ENCODE assay signal across 1 cellular context in genomic region chr2:191318729-191319078, GRCh38.
A peak's percentile ranks its signal among the peaks of the same experiment; 100 is the strongest.
TF ChIP-seq lines count a peak whose summit lies in the region.

No MANE protein-coding gene starts in this region.

TF ChIP-seq in HepG2, 621 proteins besides CTCF, POLR2A, EP300 and RAD21 (continued from another document and continues in another):
- no peak for TF ChIP-seq ZNF512B (CRISPR knock-in tag; IDR thresholded peaks at IDR 0.05; ENCODE audit: borderline replicate concordance)
- TF ChIP-seq SAFB2 (CRISPR knock-in tag; IDR thresholded peaks at IDR 0.05; ENCODE audit: borderline replicate concordance, low read depth), result no peak
- no peak for TF ChIP-seq ARNT (IDR thresholded peaks at IDR 0.05)
- no peak for TF ChIP-seq ZNF513 (CRISPR knock-in tag; conservative IDR thresholded peaks at IDR 0.05)
- TF ChIP-seq GRHL1 (CRISPR knock-in tag; conservative IDR thresholded peaks at IDR 0.05), result no peak
- TF ChIP-seq MIXL1 (CRISPR knock-in tag; IDR thresholded peaks at IDR 0.05), result no peak
- TF ChIP-seq ATM (IDR thresholded peaks at IDR 0.05; ENCODE audit: borderline replicate concordance), result no peak
- TF ChIP-seq ZNF12 (CRISPR knock-in tag; IDR thresholded peaks at IDR 0.05), result no peak
- TF ChIP-seq CCDC6 (CRISPR knock-in tag; IDR thresholded peaks at IDR 0.05), result no peak
- TF ChIP-seq HNF4G (IDR thresholded peaks at IDR 0.05; ENCODE audit: borderline replicate concordance, low read depth, low read length), result peak; percentile 61; the same call in 1 of the 2 replicates
- no peak for TF ChIP-seq HNF4G (CRISPR knock-in tag; IDR thresholded peaks at IDR 0.05; ENCODE audit: borderline replicate concordance, low read depth)
- TF ChIP-seq CBFB (CRISPR knock-in tag; IDR thresholded peaks at IDR 0.05), result no peak
- TF ChIP-seq RBFOX2 (IDR thresholded peaks at IDR 0.05; ENCODE audit: low read depth, low read length), result no peak
- TF ChIP-seq CSRNP1 (CRISPR knock-in tag; IDR thresholded peaks at IDR 0.05), result 0 out of 2 replicates have a peak, but pooled peaks have one; percentile 38
- no peak for TF ChIP-seq GPBP1L1 (CRISPR knock-in tag; IDR thresholded peaks at IDR 0.05)
- no peak for TF ChIP-seq JUNB (CRISPR knock-in tag; IDR thresholded peaks at IDR 0.05; ENCODE audit: borderline replicate concordance)
- TF ChIP-seq ARNTL (CRISPR knock-in tag; IDR thresholded peaks at IDR 0.05), result peak; percentile 57; the same call in 1 of the 2 replicates
- TF ChIP-seq ZNF350 (CRISPR knock-in tag; IDR thresholded peaks at IDR 0.05; ENCODE audit: borderline replicate concordance, low read depth), result no peak
- TF ChIP-seq ZSCAN12 (CRISPR knock-in tag; IDR thresholded peaks at IDR 0.05), result no peak
- TF ChIP-seq ZBTB46 (CRISPR knock-in tag; IDR thresholded peaks at IDR 0.05; ENCODE audit: borderline replicate concordance), result no peak
- no peak for TF ChIP-seq CREB1 (IDR thresholded peaks at IDR 0.05)
- TF ChIP-seq CREB1 (CRISPR knock-in tag; IDR thresholded peaks at IDR 0.05), result no peak
- no peak for TF ChIP-seq JDP2 (CRISPR knock-in tag; IDR thresholded peaks at IDR 0.05; ENCODE audit: borderline replicate concordance)
- no peak for TF ChIP-seq SRY (CRISPR knock-in tag; IDR thresholded peaks at IDR 0.05)
- TF ChIP-seq NCOR1 (IDR thresholded peaks at IDR 0.05; ENCODE audit: borderline replicate concordance, low read length), result no peak
- TF ChIP-seq PRPF4 (IDR thresholded peaks at IDR 0.05; ENCODE audit: low read depth, low read length, poor library complexity, severe bottlenecking), result no peak
- 0 out of 2 replicates have a peak, but pooled peaks have one; percentile 30 for TF ChIP-seq ZFP36L1 (CRISPR knock-in tag; IDR thresholded peaks at IDR 0.05)
- no peak for TF ChIP-seq ZNF446 (CRISPR knock-in tag; IDR thresholded peaks at IDR 0.05)
- TF ChIP-seq MBD4 (IDR thresholded peaks at IDR 0.05; ENCODE audit: borderline replicate concordance, low read length), result no peak
- TF ChIP-seq ZNF883 (CRISPR knock-in tag; IDR thresholded peaks at IDR 0.05; ENCODE audit: not compliant biosample characterization), result no peak
- TF ChIP-seq RXRB (CRISPR knock-in tag; IDR thresholded peaks at IDR 0.05; ENCODE audit: borderline replicate concordance), result peak; percentile 15; the same call in 1 of the 2 replicates
- no peak for TF ChIP-seq CEBPZ (IDR thresholded peaks at IDR 0.05; ENCODE audit: low read length)
- TF ChIP-seq RARA (CRISPR knock-in tag; IDR thresholded peaks at IDR 0.05), result no peak
- no peak for TF ChIP-seq SRF (IDR thresholded peaks at IDR 0.05; ENCODE audit: low read depth, low read length)
- no peak for TF ChIP-seq ZSCAN21 (CRISPR knock-in tag; IDR thresholded peaks at IDR 0.05; ENCODE audit: borderline replicate concordance)
- no peak for TF ChIP-seq ZNF503 (CRISPR knock-in tag; IDR thresholded peaks at IDR 0.05)
- TF ChIP-seq ZBTB43 (CRISPR knock-in tag; conservative IDR thresholded peaks at IDR 0.05), result no peak
- TF ChIP-seq RCOR2 (CRISPR knock-in tag; IDR thresholded peaks at IDR 0.05), result 0 out of 2 replicates have a peak, but pooled peaks have one; percentile 36
- TF ChIP-seq ZNF691 (CRISPR knock-in tag; IDR thresholded peaks at IDR 0.05; ENCODE audit: borderline replicate concordance, low read depth), result no peak
- peak; percentile 65; the same call in 1 of the 2 replicates for TF ChIP-seq FOXO1 (CRISPR knock-in tag; IDR thresholded peaks at IDR 0.05)
- no peak for TF ChIP-seq GATAD1 (CRISPR knock-in tag; IDR thresholded peaks at IDR 0.05)
